Comparison of ENCODE assay signal across 8 cellular contexts in genomic region chr17:37358098-37358829, GRCh38. TPM values are rescaled to one million over a fixed set of nuclear protein-coding genes. Genes with fewer than 3 reads are reported as not detected.
A peak's percentile ranks its signal among the peaks of the same experiment; 100 is the strongest.
DNase-seq lines count a peak whose midpoint lies in the region; ATAC-seq and TF ChIP-seq lines count a peak whose summit lies in the region.

No MANE protein-coding gene starts in this region.

- peak overlapping the region; percentile 42 for H3K9ac ChIP-seq in IMR-90 (ENCODE audit: low read depth, low read length)

- H2BK120ac ChIP-seq in IMR-90 (ENCODE audit: low read depth, low read length), result 0 out of 2 replicates have a peak overlapping the region, but pooled peaks have one; percentile 22

- peaks cover 7 to 44% of the 10 kb centered on the region in 2 experiments; a peak in 3 of 4 replicates for H3K79me1 ChIP-seq in IMR-90 (ENCODE audit: low read depth in 1 of 2, low read length in 2 of 2)

- H2AK5ac ChIP-seq in IMR-90 (ENCODE audit: low read depth, low read length), result peak overlapping the region; percentile 63; the same call in 1 of the 2 replicates

- H2AK9ac ChIP-seq in IMR-90 (replicated peaks; ENCODE audit: low read depth, low read length, poor library complexity), result peak overlapping the region; percentile 95

- H4K8ac ChIP-seq in IMR-90 (ENCODE audit: low read depth in 2 of 2, low read length in 2 of 2), result 0 out of 4 replicates have a peak overlapping the region, but pooled peaks have one; percentile 1 to 2

- H3K36me3 ChIP-seq in IMR-90 (ENCODE audit: control insufficient read depth, insufficient read depth, low read length), result peaks cover 3% of the 10 kb centered on the region

- no peak overlapping the region; the same call in 1 of the 2 replicates for H3K18ac ChIP-seq in IMR-90 (ENCODE audit: low read depth, low read length)

- H3K9me1 ChIP-seq in IMR-90 (ENCODE audit: insufficient read depth, low read length), result 0 out of 2 replicates have a peak, but pooled peaks cover 3% of the 10 kb centered on the region

- in situ Hi-C loops in IMR-90 (cut with MboI; ENCODE audit: low sequenced_read_pairs), result no loop called here

- peak overlapping the region; percentile 94 for H2AFZ ChIP-seq in IMR-90 (replicated peaks; ENCODE audit: low read length, poor library complexity)

- H3K14ac ChIP-seq in IMR-90 (replicated peaks; ENCODE audit: low read depth, low read length), result peak overlapping the region; percentile 15

- H3K56ac ChIP-seq in IMR-90 (ENCODE audit: extremely low read depth, insufficient read depth, low read length), result no peak overlapping the region; the same call in 1 of the 2 replicates

- H3K4me2 ChIP-seq in IMR-90 (ENCODE audit: low read depth, low read length), result peak overlapping the region; percentile 71

- TF ChIP-seq CTCF in IMR-90 (conservative IDR thresholded peaks at IDR 0.05; ENCODE audit: low read depth, low read length), result no peak

- H3K4me1 ChIP-seq in IMR-90 (ENCODE audit: control insufficient read depth, insufficient read depth, low read length), result peaks cover 5% of the 10 kb centered on the region
- H3K4me1 ChIP-seq in right cardiac atrium (ENCODE audit: control insufficient read depth, insufficient read depth, low read length), result peaks cover 5% of the 10 kb centered on the region

- H3K27me3 ChIP-seq in IMR-90 (ENCODE audit: control insufficient read depth, insufficient read depth, low read length), result no peaks in the 10 kb centered on the region
- H3K27me3 ChIP-seq in right cardiac atrium (ENCODE audit: control insufficient read depth, insufficient read depth), result no peaks in the 10 kb centered on the region

- no peak overlapping the region for H2BK15ac ChIP-seq in IMR-90 (ENCODE audit: low read depth, low read length)

- H3K23ac ChIP-seq in IMR-90 (ENCODE audit: low read depth, low read length), result peak overlapping the region; percentile 71

- DNase-seq in C1 segment of cervical spinal cord (lab: John Stamatoyannopoulos, UW), result peak in 13 of 14 donors; percentile 15 to 77 (median 55)
- peak; percentile 32 for DNase-seq in GM19240 (ENCODE audit: insufficient read length, low spot score)
- peak; percentile 44 for DNase-seq in IMR-90
- DNase-seq in RPMI7951 (ENCODE audit: low read depth), result peak; percentile 61
- peak in 55 of 58 donors; percentile 11 to 72 (median 58) for DNase-seq in anterior cingulate cortex (lab: John Stamatoyannopoulos, UW)
- DNase-seq in right cardiac atrium, result peak; percentile 46 to 71 (median 70)
- DNase-seq in posterior cingulate gyrus, result peak; percentile 41 to 90 (median 52)

- ATAC-seq in IMR-90 (ENCODE audit: low read depth) (peak; percentile 7), right cardiac atrium (peak; percentile 17 to 39), GM19397 (IDR thresholded peaks at IDR 0.05; ENCODE audit: unreplicated experiment) (no peak)

- dilution Hi-C loops in IMR-90 (cut with HindIII; ENCODE audit: low sequenced_read_pairs, unreplicated experiment), result no loop called here

- H3K9me3 ChIP-seq in IMR-90 (ENCODE audit: control insufficient read depth, insufficient read depth, low read length) (no peaks in the 10 kb centered on the region), right cardiac atrium (ENCODE audit: control insufficient read depth, low read length) (no peaks in the 10 kb centered on the region)

- 10% methylated on average over 2 of the region's 21 CpGs; no CpG with 5 or more reads in 1 of the 2 experiments for WGBS in IMR-90 (ENCODE audit: extremely low coverage in 2 of 2, insufficient read length in 1 of 2), 2 experiments
- WGBS in right cardiac atrium, result 2% methylated on average over 21 of the region's 21 CpGs

- H3K27ac ChIP-seq in IMR-90 (ENCODE audit: insufficient read depth, low read length), result peak overlapping the region; percentile 55
- peak overlapping the region; percentile 68 for H3K27ac ChIP-seq in right cardiac atrium (ENCODE audit: low read length)

- H2BK5ac ChIP-seq in IMR-90 (ENCODE audit: low read depth, low read length, poor library complexity, severe bottlenecking), result peak overlapping the region; percentile 10

- no peak overlapping the region for H4K5ac ChIP-seq in IMR-90 (ENCODE audit: low read depth, low read length)

- intact Hi-C loops in IMR-90 (cut with micrococcal nuclease), result loop anchor here (2.0 kb wide), 1 partner anchor 85 kb away; no protein-coding TSS in a partner anchor
- intact Hi-C loops in right cardiac atrium (cut with DNase I), result no loop called here
- intact Hi-C loops in posterior cingulate gyrus (cut with DNase I), result loop anchor here (5.0 to 10.0 kb wide), 2 partner anchors 49 to 127 kb away; partner anchors contain the start of genes ACACA, DUSP14 and TADA2A

- CTCF ChIA-PET in IMR-90 (lab: Yijun Ruan, JAX), result interaction anchor here (0.6 kb wide), 1 partner anchor 173 kb away, joined by 3 read pairs; no protein-coding TSS in a partner anchor

- H3K4me3 ChIP-seq in IMR-90 (ENCODE audit: insufficient read depth, low read depth, low read length) (peak overlapping the region; percentile 80), right cardiac atrium (ENCODE audit: low read length) (peak overlapping the region; percentile 66)

- TF ChIP-seq POLR2A in IMR-90 (IDR thresholded peaks at IDR 0.05; ENCODE audit: low read depth, low read length), result no peak

- no peak for TF ChIP-seq RAD21 in IMR-90 (IDR thresholded peaks at IDR 0.05; ENCODE audit: low read length)

- H4K91ac ChIP-seq in IMR-90 (ENCODE audit: insufficient read depth, low read depth, low read length), result peak overlapping the region; percentile 17

- BruUV-seq in IMR-90 (replicated peaks; lab: Mats Ljungman, UMichigan), result no TSS peak

- peak overlapping the region; percentile 55 for H3K4ac ChIP-seq in IMR-90 (ENCODE audit: low read depth, low read length)

- POLR2A ChIA-PET in IMR-90 (lab: Charles Lee; ENCODE audit: unreplicated experiment), result no interaction called here

- H4K20me1 ChIP-seq in IMR-90 (ENCODE audit: insufficient read depth, low read length), result peaks cover 4% of the 10 kb centered on the region; the same call in 1 of the 2 replicates

- H2BK20ac ChIP-seq in IMR-90 (ENCODE audit: low read depth, low read length), result no peak overlapping the region

TF ChIP-seq in IMR-90, 13 proteins besides CTCF, POLR2A, EP300 and RAD21:
- TF ChIP-seq MAFK (IDR thresholded peaks at IDR 0.05; ENCODE audit: low read depth, low read length), result no peak
- TF ChIP-seq RCOR1 (IDR thresholded peaks at IDR 0.05; ENCODE audit: insufficient replicate concordance, low read length), result no peak
- TF ChIP-seq, protein P1, sequence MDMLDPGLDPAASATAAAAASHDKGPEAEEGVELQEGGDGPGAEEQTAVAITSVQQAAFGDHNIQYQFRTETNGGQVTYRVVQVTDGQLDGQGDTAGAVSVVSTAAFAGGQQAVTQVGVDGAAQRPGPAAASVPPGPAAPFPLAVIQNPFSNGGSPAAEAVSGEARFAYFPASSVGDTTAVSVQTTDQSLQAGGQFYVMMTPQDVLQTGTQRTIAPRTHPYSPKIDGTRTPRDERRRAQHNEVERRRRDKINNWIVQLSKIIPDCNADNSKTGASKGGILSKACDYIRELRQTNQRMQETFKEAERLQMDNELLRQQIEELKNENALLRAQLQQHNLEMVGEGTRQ (IDR thresholded peaks at IDR 0.05; ENCODE audit: low read depth, low read length), result peak; percentile 72
- peak; percentile 90; the same call in 1 of the 2 replicates for TF ChIP-seq MXI1 (IDR thresholded peaks at IDR 0.05; ENCODE audit: borderline replicate concordance, low read depth, low read length)

RNA-seq across cellular contexts. Expression of gene C17orf78, which starts 17.5 kb away (rescaled TPM):
- total RNA-seq in IMR-90 (2012; rRNA removed) (not detected in 2 replicates), right cardiac atrium (not detected)
- polyA plus RNA-seq in IMR-90 (2012; rRNA removed) (not detected in 2 replicates), right cardiac atrium (not detected)
- polyA plus RNA-seq in IMR-90 (2012; cell fraction: cytosol; rRNA removed), result not detected in 2 replicates
- not detected in 2 replicates for polyA plus RNA-seq in IMR-90 (2012; cell fraction: nucleus; rRNA removed; ENCODE audit: low replicate concordance)
- total RNA-seq in RPMI7951 (2014; rRNA removed; shearing (Covaris generic)), result not detected in 2 replicates

RNA-seq across cellular contexts. Expression of gene ACACA, which starts 48.4 kb away (rescaled TPM):
- total RNA-seq in IMR-90 (2012; rRNA removed) (35.3 and 39.1 TPM in 2 replicates), right cardiac atrium (10 to 100 TPM; 18.4 to 24.8 (median 21.0) TPM)
- polyA plus RNA-seq in IMR-90 (2012; rRNA removed) (19.7 and 21.3 TPM in 2 replicates), right cardiac atrium (8.9 TPM)
- polyA plus RNA-seq in IMR-90 (2012; cell fraction: cytosol; rRNA removed), result 8.0 and 10.6 TPM in 2 replicates
- polyA plus RNA-seq in IMR-90 (2012; cell fraction: nucleus; rRNA removed; ENCODE audit: low replicate concordance), result 16.2 and 40.7 TPM in 2 replicates
- 15.6 and 16.5 TPM in 2 replicates for total RNA-seq in RPMI7951 (2014; rRNA removed; shearing (Covaris generic))

RNA-seq across cellular contexts. Expression of gene TADA2A, which starts 48.4 kb away (rescaled TPM):
- total RNA-seq in IMR-90 (2012; rRNA removed) (17.2 and 19.7 TPM in 2 replicates), right cardiac atrium (10 to 100 TPM; 12.3 to 18.0 (median 14.2) TPM)
- polyA plus RNA-seq in IMR-90 (2012; rRNA removed) (9.0 and 13.1 TPM in 2 replicates), right cardiac atrium (6.2 TPM)
- 3.4 and 3.5 TPM in 2 replicates for polyA plus RNA-seq in IMR-90 (2012; cell fraction: cytosol; rRNA removed)
- polyA plus RNA-seq in IMR-90 (2012; cell fraction: nucleus; rRNA removed; ENCODE audit: low replicate concordance), result 7.1 and 33.3 TPM in 2 replicates
- 10.8 and 10.9 TPM in 2 replicates for total RNA-seq in RPMI7951 (2014; rRNA removed; shearing (Covaris generic))

Comparison
In these comparisons a context has a peak if more than half of its experiments do, and no peak if none do; other contexts are left out.
1. intact Hi-C loops: an anchor here in IMR-90 (2.0 kb wide) and posterior cingulate gyrus (5.0 to 10.0 kb wide); none called in right cardiac atrium.